2 cellular contexts compared by ENCODE assay signal in genomic region chr11:60776167-60776566, GRCh38.
TF ChIP-seq lines count a peak whose summit lies in the region.

No MANE protein-coding gene starts in this region.

TF ChIP-seq in IMR-90, 13 proteins besides CTCF, POLR2A, EP300 and RAD21 (continued from another document):
- no peak for TF ChIP-seq CHD1 (IDR thresholded peaks at IDR 0.05; ENCODE audit: low read depth, low read length)
- TF ChIP-seq MAZ (IDR thresholded peaks at IDR 0.05; ENCODE audit: borderline replicate concordance, low read depth, low read length), result no peak
- no peak for TF ChIP-seq ELK1 (IDR thresholded peaks at IDR 0.05; ENCODE audit: borderline replicate concordance, low read depth, low read length)

TF ChIP-seq in neural cell, 6 proteins besides CTCF, POLR2A, EP300 and RAD21 (continued from another document):
- TF ChIP-seq REST (IDR thresholded peaks at IDR 0.05; ENCODE audit: borderline replicate concordance), result no peak
